8 cellular contexts compared by ENCODE assay signal in genomic region chr11:62805044-62805892, GRCh38.
DNase-seq lines count a peak whose midpoint lies in the region; ATAC-seq lines count a peak whose summit lies in the region.

Gene NXF1 (minus strand): TSS chr11:62805440. CDS start chr11:62805356, 84 bp downstream.

- H3K36me3 Mint-ChIP-seq in memory B cell: peaks cover 18% of the 10 kb centered on the region

- peaks cover 20% of the 10 kb centered on the region for H3K4me1 Mint-ChIP-seq in memory B cell

- no peaks in the 10 kb centered on the region for H3K27me3 Mint-ChIP-seq in memory B cell

- ATAC-seq in GM19468 (IDR thresholded peaks at IDR 0.05; ENCODE audit: extremely low read depth, unreplicated experiment) (peak; percentile 65), memory B cell (ENCODE audit: low read depth) (peak; percentile 87)

- H3K4me3 Mint-ChIP-seq in memory B cell: peak within 1 kb of the TSS; percentile 96

- no peaks in the 10 kb centered on the region for H3K9me3 Mint-ChIP-seq in memory B cell

- peak; percentile 97 for DNase-seq in COLO829 (ENCODE audit: low spot score)
- DNase-seq in HS-5 (ENCODE audit: low read depth): peak; percentile 75
- peak; percentile 50 for DNase-seq in NK-92 (lab: John Stamatoyannopoulos, UW; ENCODE audit: unreplicated experiment)
- DNase-seq in activated CD8-positive, alpha-beta memory T cell treated with anti-CD3 and anti-CD28 coated beads for 1 hour (ENCODE audit: extremely low read depth in 1 of 2, low read depth in 1 of 2): peak; percentile 87 to 97
- peak; percentile 94 for DNase-seq in effector CD8-positive, alpha-beta T cell (lab: John Stamatoyannopoulos, UW)
- DNase-seq in memory B cell (ENCODE audit: low spot score in 2 of 2): peak; percentile 98 to 99
- peak; percentile 93 for DNase-seq in stimulated activated CD8-positive, alpha-beta memory T cell treated with anti-CD3 and anti-CD28 coated beads, Interleukin-12 subunit alpha, Interleukin-12 subunit beta, amount 100 ng/mL, for 1 hour (ENCODE audit: low read depth)

- peak within 1 kb of the TSS; percentile 97 for H3K27ac Mint-ChIP-seq in memory B cell

Comparison
In these comparisons a context has a peak if more than half of its experiments do, and no peak if none do; other contexts are left out.
1. Peak in every context shown above with its lines: DNase-seq and ATAC-seq.